In the genomic region with DNA sequence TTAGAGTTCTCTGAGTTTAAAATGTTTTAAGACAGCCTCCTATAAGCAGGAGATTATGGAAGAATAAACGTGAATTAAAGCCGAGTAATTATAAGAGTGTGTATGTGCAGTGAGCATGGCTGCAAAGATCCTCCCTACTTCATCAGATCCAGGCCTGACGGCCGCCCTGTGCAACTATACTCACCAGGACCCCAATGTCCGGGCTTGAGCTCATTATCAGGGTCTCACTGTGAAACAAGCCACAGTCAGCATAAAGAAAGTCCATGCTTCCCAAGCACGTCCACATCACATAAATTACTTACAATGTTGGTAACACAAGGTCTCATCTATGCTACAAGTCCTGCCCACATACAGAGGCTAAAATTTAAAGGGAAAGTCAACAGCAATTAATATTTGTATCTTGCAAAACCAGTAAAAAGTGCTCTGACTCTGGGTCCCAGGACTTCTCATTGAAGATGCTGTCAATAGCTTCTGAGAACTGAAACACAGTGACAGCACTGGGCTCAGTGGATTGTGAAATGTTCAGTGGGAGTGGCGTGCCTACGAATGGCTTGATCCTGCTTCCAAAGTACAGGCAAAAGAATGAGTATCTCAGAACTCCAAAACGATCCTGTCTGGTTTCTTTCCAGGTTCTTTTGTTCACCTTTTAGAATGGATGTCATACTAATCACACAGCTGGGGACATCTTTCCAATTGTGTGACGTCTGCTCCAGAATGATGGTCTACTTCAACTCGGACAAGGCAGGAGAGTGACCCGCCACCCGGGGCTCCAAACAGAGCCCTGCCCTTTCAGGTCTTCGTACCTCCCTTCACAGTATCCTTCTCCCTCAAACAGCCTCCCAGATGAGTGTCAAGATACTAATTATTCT, we compare ENCODE assay signal across 1 cellular context.
TF ChIP-seq lines count a peak whose summit lies in the region.

No MANE protein-coding gene starts in this region.

TF ChIP-seq in SK-N-SH, 30 proteins besides CTCF, POLR2A, EP300 and RAD21 (continued from another document):
- TF ChIP-seq NRF1 (IDR thresholded peaks at IDR 0.05; ENCODE audit: low read depth, low read length) (no peak), POLR2AphosphoS5 (IDR thresholded peaks at IDR 0.05; ENCODE audit: low read depth, low read length) (no peak), TEAD4 (IDR thresholded peaks at IDR 0.05; ENCODE audit: borderline replicate concordance, insufficient read depth) (no peak), FOSL2 (IDR thresholded peaks at IDR 0.05; ENCODE audit: borderline replicate concordance, low read depth) (no peak), RCOR1 (IDR thresholded peaks at IDR 0.05; ENCODE audit: low read length) (no peak), TAF1 (IDR thresholded peaks at IDR 0.05; ENCODE audit: borderline replicate concordance, low read depth, low read length) (no peak), YY1 (IDR thresholded peaks at IDR 0.05; ENCODE audit: low read depth) (no peak), GABPA (IDR thresholded peaks at IDR 0.05; ENCODE audit: low read depth) (no peak)
- TF ChIP-seq, protein P1, sequence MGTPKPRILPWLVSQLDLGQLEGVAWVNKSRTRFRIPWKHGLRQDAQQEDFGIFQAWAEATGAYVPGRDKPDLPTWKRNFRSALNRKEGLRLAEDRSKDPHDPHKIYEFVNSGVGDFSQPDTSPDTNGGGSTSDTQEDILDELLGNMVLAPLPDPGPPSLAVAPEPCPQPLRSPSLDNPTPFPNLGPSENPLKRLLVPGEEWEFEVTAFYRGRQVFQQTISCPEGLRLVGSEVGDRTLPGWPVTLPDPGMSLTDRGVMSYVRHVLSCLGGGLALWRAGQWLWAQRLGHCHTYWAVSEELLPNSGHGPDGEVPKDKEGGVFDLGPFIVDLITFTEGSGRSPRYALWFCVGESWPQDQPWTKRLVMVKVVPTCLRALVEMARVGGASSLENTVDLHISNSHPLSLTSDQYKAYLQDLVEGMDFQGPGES (IDR thresholded peaks at IDR 0.05; ENCODE audit: low read depth, low read length), result no peak
TF ChIP-seq in SK-N-SH: peak in this region for 0.
